Comparison of ENCODE assay signal across 24 cellular contexts in genomic region chr9:135265931-135266330, GRCh38.
"Had no signal": no experiment of that assay in that cellular context is flagged by ENCODE, and none has a peak within 500 bp of the region (broad histone marks: within the 10 kb centered on the region; RNA-seq: fewer than 3 reads in every experiment).

No MANE protein-coding gene starts in this region.

- H2AFZ ChIP-seq: hepatocyte, neural progenitor cell had no signal

- ATAC-seq: natural killer cell; pancreas; right cardiac atrium; stimulated activated effector memory CD8-positive, alpha-beta T cell treated with anti-CD3 and anti-CD28 coated beads, Interleukin-12 subunit alpha, Interleukin-12 subunit beta, amount 100 ng/mL, for 72 hours had no signal

- FAIRE-seq: pancreas, small intestine had no signal

- H3K27ac ChIP-seq: hepatocyte, left ventricle myocardium inferior, neural progenitor cell, pancreas, prostate gland, sigmoid colon, spleen, suprapubic skin, thoracic aorta, tibial artery, vagina had no signal

- H3K4me2 ChIP-seq: hepatocyte, neural progenitor cell had no signal

- H3K4me3 ChIP-seq: hepatocyte, left ventricle myocardium inferior, lung, neural progenitor cell, pancreas, prostate gland, sigmoid colon, spleen, suprapubic skin, thoracic aorta, tibial artery, vagina had no signal

- H3K36me3 ChIP-seq: left ventricle myocardium inferior, neural progenitor cell, pancreas, prostate gland, sigmoid colon, spleen, suprapubic skin, thoracic aorta, tibial artery, vagina had no signal

- DNase-seq: islet precursor cell; left ventricle myocardium inferior; mesendoderm; naive B cell; natural killer cell; nephron progenitor cell; pancreas; posterior cingulate gyrus; retina; right cardiac atrium; sigmoid colon; small intestine; spleen; stimulated activated CD4-positive, alpha-beta T cell treated with anti-CD3 and anti-CD28 coated beads, Interleukin-4, amount 100 ng/mL, for 24 hours; stimulated activated naive CD4-positive, alpha-beta T cell; tibial artery had no signal

- H3K9ac ChIP-seq: neural progenitor cell had no signal

- H3K27me3 ChIP-seq: neural progenitor cell, pancreas, vagina had no signal

- H3K9me3 ChIP-seq: left ventricle myocardium inferior, pancreas, prostate gland, sigmoid colon, spleen, suprapubic skin, thoracic aorta, tibial artery, vagina had no signal

- H3K4me1 ChIP-seq: left ventricle myocardium inferior, pancreas, prostate gland, sigmoid colon, spleen, suprapubic skin, tibial artery, vagina had no signal

- H3K79me2 ChIP-seq: hepatocyte had no signal
